Comparison of ENCODE assay signal across 8 cellular contexts in the genomic region with DNA sequence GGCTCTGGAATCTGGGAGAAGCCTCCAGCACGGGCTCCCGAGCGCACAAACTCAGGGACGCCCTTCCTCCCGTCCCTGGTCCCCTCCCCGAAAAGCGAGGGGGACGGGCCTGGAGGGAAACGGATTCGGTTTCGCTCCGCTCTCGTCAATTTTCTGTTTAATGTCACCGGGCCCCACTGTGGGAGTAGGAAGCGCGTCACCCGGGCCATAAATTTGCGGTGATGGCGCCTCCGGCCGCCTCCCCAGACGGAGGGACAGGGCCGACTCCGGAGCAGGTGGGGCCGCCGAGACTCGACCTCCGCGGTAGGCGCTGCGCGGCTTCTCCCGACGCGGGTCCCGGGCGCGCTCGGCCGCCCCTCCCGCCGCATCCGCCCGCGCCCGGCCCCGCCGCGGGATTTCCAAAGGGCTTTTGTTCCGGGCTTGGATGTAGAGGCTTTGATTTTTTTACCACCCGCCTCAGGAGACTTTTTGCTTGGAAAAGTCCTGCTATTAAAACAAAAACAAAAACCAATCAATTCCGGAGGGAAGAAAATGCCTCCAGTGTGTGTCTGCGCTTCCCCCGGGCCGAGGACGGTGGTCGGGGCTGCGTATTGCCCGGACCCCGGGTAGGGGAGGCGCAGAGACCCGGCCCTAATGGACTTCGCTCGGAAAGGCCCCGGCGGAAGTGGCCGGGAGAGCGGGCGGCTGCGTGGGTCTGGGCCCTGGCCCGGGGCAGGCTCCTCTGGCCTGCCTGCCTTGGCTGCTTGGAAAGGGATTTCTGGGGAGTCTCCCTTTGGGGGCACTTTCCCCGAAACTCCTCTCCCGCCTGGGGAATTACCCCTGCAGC. TPM values are rescaled to one million over a fixed set of nuclear protein-coding genes. Genes with fewer than 3 reads are reported as not detected.
A peak's percentile ranks its signal among the peaks of the same experiment; 100 is the strongest.
DNase-seq lines count a peak whose midpoint lies in the region; ATAC-seq and TF ChIP-seq lines count a peak whose summit lies in the region.

No MANE protein-coding gene starts in this region.

- H3K4me1 Mint-ChIP-seq in neural crest cell (peaks cover 72% of the 10 kb centered on the region), type B pancreatic cell (ENCODE audit: unreplicated experiment) (peaks cover 34% of the 10 kb centered on the region)

- peak overlapping the region; percentile 66 to 83 (median 73) for H3K4me3 ChIP-seq in BLaER1 treated with 17β-estradiol and CSF1 and Interleukin-3, amounts not matched to agents 10 nM and 100 nM
- H3K4me3 ChIP-seq in fibroblast of villous mesenchyme (ENCODE audit: low read depth, low read length): peak overlapping the region; percentile 67

- no peaks in the 10 kb centered on the region for H3K9me3 Mint-ChIP-seq in neural crest cell
- no peaks in the 10 kb centered on the region for H3K9me3 Mint-ChIP-seq in type B pancreatic cell

- peaks cover 36 to 71% (median 54%) of the 10 kb centered on the region in 10 experiments for H3K4me1 ChIP-seq in BLaER1 treated with 17β-estradiol and CSF1 and Interleukin-3, amounts not matched to agents 10 nM and 100 nM

- H3K9me3 ChIP-seq in BLaER1 treated with 17β-estradiol and CSF1 and Interleukin-3, amounts not matched to agents 10 nM and 100 nM (replicated peaks in 1 of 11): no peaks in the 10 kb centered on the region

- DNase-seq in HuH-7 (ENCODE audit: low spot score) (peak; percentile 68), activated T-cell treated with anti-CD3 and anti-CD28 coated beads for 48 hours (ENCODE audit: low read depth) (peak; percentile 48), fibroblast of villous mesenchyme (ENCODE audit: low read depth) (peak; percentile 90), neural crest cell (ENCODE audit: low read depth, low spot score) (peak; percentile 48), type B pancreatic cell (ENCODE audit: extremely low spot score, unreplicated experiment) (no peak)

- no peak for ATAC-seq in GM21526 (IDR thresholded peaks at IDR 0.05; ENCODE audit: low FRiP score, unreplicated experiment)
- ATAC-seq in GM18511 (IDR thresholded peaks at IDR 0.05; ENCODE audit: unreplicated experiment): no peak

- peak overlapping the region; percentile 86 for H3K4me3 Mint-ChIP-seq in neural crest cell
- peak overlapping the region; percentile 84 for H3K4me3 Mint-ChIP-seq in type B pancreatic cell

- peak overlapping the region; percentile 48 to 79 (median 68); a peak in 21 of 22 replicates for H3K27ac ChIP-seq in BLaER1 treated with 17β-estradiol and CSF1 and Interleukin-3, amounts not matched to agents 10 nM and 100 nM

- H3K27ac Mint-ChIP-seq in neural crest cell (ENCODE audit: unreplicated experiment) (peak overlapping the region; percentile 78), type B pancreatic cell (peak overlapping the region; percentile 82)

- TF ChIP-seq CTCF in fibroblast of villous mesenchyme (IDR thresholded peaks at IDR 0.05; ENCODE audit: insufficient read depth, low read depth, low read length) (no peak), neural crest cell (conservative IDR thresholded peaks at IDR 0.05) (no peak), type B pancreatic cell (conservative IDR thresholded peaks at IDR 0.05) (peak; percentile 18)

- H3K27me3 ChIP-seq in BLaER1 treated with 17β-estradiol and CSF1 and Interleukin-3, amounts not matched to agents 10 nM and 100 nM: peaks cover 72 to 97% (median 94%) of the 10 kb centered on the region in 11 experiments

- H4K20me1 ChIP-seq in BLaER1 treated with 17β-estradiol and CSF1 and Interleukin-3, amounts not matched to agents 10 nM and 100 nM: peaks cover 0 to 81% (median 65%) of the 10 kb centered on the region in 11 experiments; a peak in 20 of 22 replicates

- H3K4me2 ChIP-seq in BLaER1 treated with 17β-estradiol and CSF1 and Interleukin-3, amounts not matched to agents 10 nM and 100 nM: peak overlapping the region; percentile 94 to 100 (median 99)

- H3K36me3 Mint-ChIP-seq in neural crest cell (ENCODE audit: low read depth) (peaks cover 8% of the 10 kb centered on the region), type B pancreatic cell (peaks cover 4% of the 10 kb centered on the region)

- peak overlapping the region; percentile 69 to 86 (median 81) for H3K9ac ChIP-seq in BLaER1 treated with 17β-estradiol and CSF1 and Interleukin-3, amounts not matched to agents 10 nM and 100 nM

- H3K36me3 ChIP-seq in BLaER1 treated with 17β-estradiol and CSF1 and Interleukin-3, amounts not matched to agents 10 nM and 100 nM: no peaks in the 10 kb centered on the region

- H3K27me3 Mint-ChIP-seq in neural crest cell (ENCODE audit: low read depth): peaks cover 17% of the 10 kb centered on the region
- no peaks in the 10 kb centered on the region for H3K27me3 Mint-ChIP-seq in type B pancreatic cell

RNA-seq across cellular contexts. Expression of a gene that starts 7.8 kb away (rescaled TPM):
- total RNA-seq in fibroblast of villous mesenchyme (6.5 and 8.4 TPM in 2 replicates), neural crest cell (57.4 and 61.3 TPM in 2 replicates), type B pancreatic cell (ENCODE audit: low replicate concordance) (23.0 and 74.3 TPM in 2 replicates)
